In the genomic region with DNA sequence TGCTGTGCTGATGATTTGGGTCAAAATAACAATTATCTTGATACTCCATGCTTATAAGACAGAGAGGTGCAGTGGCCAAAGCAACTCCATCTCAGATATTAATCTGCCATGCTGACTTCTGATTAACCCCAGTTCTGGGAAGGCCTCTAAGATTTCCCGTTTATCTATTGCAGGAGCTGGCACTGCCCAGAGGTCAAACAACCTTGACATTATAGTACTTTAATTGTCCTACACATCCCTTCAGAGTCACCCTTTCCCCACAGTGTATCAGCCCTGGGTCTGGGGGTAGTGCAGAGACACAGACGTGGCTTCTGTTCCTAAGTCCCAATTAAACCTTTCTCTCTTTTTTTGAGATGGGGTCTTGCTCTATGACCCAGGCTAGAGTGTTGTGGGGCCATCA, we compare ENCODE assay signal across 24 cellular contexts.
"Had no signal": no experiment of that assay in that cellular context is flagged by ENCODE, and none has a peak within 500 bp of the region (broad histone marks: within the 10 kb centered on the region; RNA-seq: fewer than 3 reads in every experiment).

No MANE protein-coding gene starts in this region.

- H3K36me3 Mint-ChIP-seq: natural killer cell; stimulated activated effector memory CD8-positive, alpha-beta T cell treated with anti-CD3 and anti-CD28 coated beads, Interleukin-12 subunit alpha, Interleukin-12 subunit beta, amount 100 ng/mL, for 72 hours; stimulated activated naive B cell treated with anti-CD40 and anti-IgM and Interleukin-4, amounts not matched to agents 10 μg/mL and 1 μg/mL and 100 μg/mL, for 72 hours had no signal

- H3K9me3 Mint-ChIP-seq: natural killer cell; nephron; stimulated activated effector memory CD8-positive, alpha-beta T cell treated with anti-CD3 and anti-CD28 coated beads, Interleukin-12 subunit alpha, Interleukin-12 subunit beta, amount 100 ng/mL, for 72 hours; stimulated activated naive B cell treated with anti-CD40 and anti-IgM and Interleukin-4, amounts not matched to agents 10 μg/mL and 1 μg/mL and 100 μg/mL, for 72 hours; stimulated activated naive CD8-positive, alpha-beta T cell treated with anti-CD3 and anti-CD28 coated beads, Interleukin-15, Interleukin-2, amounts not matched to agents 100 ng/mL and 50 ng/mL, for 24 hours had no signal

- H3K4me3 Mint-ChIP-seq: natural killer cell; nephron; neural progenitor cell; stimulated activated effector memory CD8-positive, alpha-beta T cell treated with anti-CD3 and anti-CD28 coated beads, Interleukin-12 subunit alpha, Interleukin-12 subunit beta, amount 100 ng/mL, for 72 hours; stimulated activated naive B cell treated with anti-CD40 and anti-IgM and Interleukin-4, amounts not matched to agents 10 μg/mL and 1 μg/mL and 100 μg/mL, for 72 hours; stimulated activated naive CD8-positive, alpha-beta T cell treated with anti-CD3 and anti-CD28 coated beads, Interleukin-15, Interleukin-2, amounts not matched to agents 100 ng/mL and 50 ng/mL, for 24 hours had no signal

- ATAC-seq: natural killer cell; right cardiac atrium; stimulated activated effector memory CD8-positive, alpha-beta T cell treated with anti-CD3 and anti-CD28 coated beads, Interleukin-12 subunit alpha, Interleukin-12 subunit beta, amount 100 ng/mL, for 72 hours; stimulated activated naive B cell treated with anti-CD40 and anti-IgM and Interleukin-4, amounts not matched to agents 10 μg/mL and 1 μg/mL and 100 μg/mL, for 72 hours had no signal

- H3K27ac Mint-ChIP-seq: natural killer cell; neural progenitor cell; progenitor cell of endocrine pancreas; stimulated activated effector memory CD8-positive, alpha-beta T cell treated with anti-CD3 and anti-CD28 coated beads, Interleukin-12 subunit alpha, Interleukin-12 subunit beta, amount 100 ng/mL, for 72 hours; stimulated activated naive B cell treated with anti-CD40 and anti-IgM and Interleukin-4, amounts not matched to agents 10 μg/mL and 1 μg/mL and 100 μg/mL, for 72 hours; stimulated activated naive CD8-positive, alpha-beta T cell treated with anti-CD3 and anti-CD28 coated beads, Interleukin-15, Interleukin-2, amounts not matched to agents 100 ng/mL and 50 ng/mL, for 24 hours had no signal

- H3K4me1 Mint-ChIP-seq: natural killer cell; stimulated activated naive B cell treated with anti-CD40 and anti-IgM and Interleukin-4, amounts not matched to agents 10 μg/mL and 1 μg/mL and 100 μg/mL, for 72 hours had no signal

- H3K27me3 Mint-ChIP-seq: progenitor cell of endocrine pancreas; stimulated activated naive CD8-positive, alpha-beta T cell treated with anti-CD3 and anti-CD28 coated beads, Interleukin-15, Interleukin-2, amounts not matched to agents 100 ng/mL and 50 ng/mL, for 24 hours had no signal

- DNase-seq: natural killer cell; occipital lobe; ovary; posterior cingulate gyrus; psoas muscle; right cardiac atrium; right lobe of liver; sigmoid colon; small intestine; stimulated activated CD4-positive, alpha-beta T cell treated with anti-CD3 and anti-CD28 coated beads, Interleukin-15, amount 100 ng/mL, for 24 hours; stimulated activated CD4-positive, alpha-beta T cell treated with anti-CD3 and anti-CD28 coated beads, Interleukin-2, amount 100 ng/mL, for 24 hours; stimulated activated CD4-positive, alpha-beta T cell treated with anti-CD3 and anti-CD28 coated beads, Interleukin-2, amount 100 ng/mL, for 48 hours; stimulated activated CD4-positive, alpha-beta T cell treated with anti-CD3 and anti-CD28 coated beads, Interleukin-4, amount 100 ng/mL, for 24 hours; stimulated activated naive B cell treated with anti-CD40 and anti-IgM and Interleukin-4, amounts not matched to agents 10 μg/mL and 1 μg/mL and 100 μg/mL, for 72 hours; stimulated activated naive CD4-positive, alpha-beta T cell treated with Interleukin-2 at 50 U/mL for 16 hours; stomach; thyroid gland; trophoblast cell; upper lobe of left lung had no signal
